Comparison of ENCODE assay signal across 23 cellular contexts in genomic region chr11:126855536-126855935, GRCh38.
"Had no signal": no experiment of that assay in that cellular context is flagged by ENCODE, and none has a peak within 500 bp of the region (broad histone marks: within the 10 kb centered on the region; RNA-seq: fewer than 3 reads in every experiment).

No MANE protein-coding gene starts in this region.

- H3K4me3 Mint-ChIP-seq: dendritic cell treated with granulocyte-macrophage colony-stimulating factor and Interleukin-4, amounts not matched to agents 40 ng/mL and 50 ng/mL, for 4 days; effector memory CD8-positive, alpha-beta T cell had no signal

- H3K4me1 ChIP-seq: colonic mucosa, esophagus muscularis mucosa, esophagus squamous epithelium, foreskin keratinocyte, gastrocnemius medialis, gastroesophageal sphincter, heart left ventricle had no signal

- H3K9me3 ChIP-seq: colonic mucosa, esophagus muscularis mucosa, esophagus squamous epithelium, gastrocnemius medialis, gastroesophageal sphincter, heart left ventricle had no signal

- H3K27me3 ChIP-seq: colonic mucosa, dorsolateral prefrontal cortex, esophagus squamous epithelium, foreskin keratinocyte, gastrocnemius medialis had no signal

- H3K27me3 Mint-ChIP-seq: dendritic cell treated with granulocyte-macrophage colony-stimulating factor and Interleukin-4, amounts not matched to agents 40 ng/mL and 50 ng/mL, for 4 days had no signal

- ATAC-seq: effector memory CD8-positive, alpha-beta T cell; esophagus mucosa; foreskin keratinocyte; gastrocnemius medialis; gastroesophageal sphincter; heart left ventricle had no signal

- H3K27ac ChIP-seq: colonic mucosa, coronary artery, dorsolateral prefrontal cortex, epithelial cell of prostate, esophagus muscularis mucosa, esophagus squamous epithelium, foreskin keratinocyte, gastrocnemius medialis, gastroesophageal sphincter, heart left ventricle had no signal

- H3K9me3 Mint-ChIP-seq: dendritic cell treated with granulocyte-macrophage colony-stimulating factor and Interleukin-4, amounts not matched to agents 40 ng/mL and 50 ng/mL, for 4 days had no signal

- H3K36me3 ChIP-seq: colonic mucosa, esophagus muscularis mucosa, esophagus squamous epithelium, gastrocnemius medialis, gastroesophageal sphincter, heart left ventricle had no signal

- H3K4me3 ChIP-seq: colonic mucosa, coronary artery, dorsolateral prefrontal cortex, esophagus muscularis mucosa, esophagus squamous epithelium, gastrocnemius medialis, gastroesophageal sphincter, heart left ventricle had no signal

- DNase-seq: colonic mucosa; cortex of kidney; dermis blood vessel endothelial cell; dorsolateral prefrontal cortex; effector CD4-positive, alpha-beta T cell; effector CD8-positive, alpha-beta T cell; effector memory CD4-positive, alpha-beta T cell; effector memory CD8-positive, alpha-beta T cell; erythroblast; esophagus squamous epithelium; foreskin fibroblast; foreskin keratinocyte; foreskin melanocyte; gastrocnemius medialis; glutamatergic neuron; head of caudate nucleus; heart left ventricle had no signal

- H3K27ac Mint-ChIP-seq: dendritic cell treated with granulocyte-macrophage colony-stimulating factor and Interleukin-4, amounts not matched to agents 40 ng/mL and 50 ng/mL, for 4 days; effector memory CD8-positive, alpha-beta T cell had no signal
